In genomic region chr2:194567661-194568017, GRCh38 we compare ENCODE assay signal across 18 cellular contexts.
DNase-seq lines count a peak whose midpoint lies in the region; ATAC-seq and TF ChIP-seq lines count a peak whose summit lies in the region.
"Had no signal": no experiment of that assay in that cellular context is flagged by ENCODE, and none has a peak within 500 bp of the region (broad histone marks: within the 10 kb centered on the region; RNA-seq: fewer than 3 reads in every experiment).

No MANE protein-coding gene starts in this region.

- H3K4me1 ChIP-seq in A673 (ENCODE audit: insufficient read depth, low read length, poor library complexity, severe bottlenecking) = no peaks in the 10 kb centered on the region
- H3K4me1 ChIP-seq: A549, tibial artery had no signal

- no peak for TF ChIP-seq CTCF in A673 (conservative IDR thresholded peaks at IDR 0.05; ENCODE audit: low read depth, low read length)

- intact Hi-C loops in A673 (cut with micrococcal nuclease; ENCODE audit: unreplicated experiment) = no loop called here

- no peaks in the 10 kb centered on the region for H3K36me3 ChIP-seq in A673 (ENCODE audit: insufficient read depth, low read length, poor library complexity, severe bottlenecking)
- H3K36me3 ChIP-seq: prostate gland, tibial artery had no signal

- no peaks in the 10 kb centered on the region for H3K27me3 ChIP-seq in A673 (replicated peaks; ENCODE audit: insufficient read depth, low read depth, low read length, poor library complexity)
- H3K27me3 ChIP-seq: tibial artery had no signal

- H3K9me3 ChIP-seq in A673 (ENCODE audit: low read depth, low read length, poor library complexity, severe bottlenecking) = no peaks in the 10 kb centered on the region
- H3K9me3 ChIP-seq: A549, prostate gland, tibial artery had no signal

- POLR2A ChIA-PET in A673 (lab: Charles Lee; ENCODE audit: low non-redundant PET) = no interaction called here

- no TSS peak for BruUV-seq in A673 (replicated peaks; lab: Mats Ljungman, UMichigan)

- DNase-seq in NCI-H2171 (lab: John Stamatoyannopoulos, UW) (no peak), T-helper 2 cell (no peak), A673 (ENCODE audit: low spot score) (no peak), activated T-cell treated with anti-CD3 and anti-CD28 coated beads for 4 hours (no peak)
- DNase-seq: activated CD4-positive, CD25-positive, alpha-beta regulatory T cell; activated naive CD8-positive, alpha-beta T cell treated with anti-CD3 and anti-CD28 coated beads for 36 hours; IMR-90; kidney; NCI-H524; stimulated activated CD4-positive, alpha-beta T cell treated with anti-CD3 and anti-CD28 coated beads, Interleukin-15, amount 100 ng/mL, for 24 hours; T-cell; tibial artery had no signal

- ATAC-seq in GM18502 (IDR thresholded peaks at IDR 0.05; ENCODE audit: poor library complexity, unreplicated experiment) (peak; percentile 36), GM19452 (IDR thresholded peaks at IDR 0.05; ENCODE audit: unreplicated experiment) (peak; percentile 68), HG02642 (IDR thresholded peaks at IDR 0.05; ENCODE audit: poor library complexity, unreplicated experiment) (peak; percentile 54), HG03175 (IDR thresholded peaks at IDR 0.05; ENCODE audit: unreplicated experiment) (peak; percentile 62)
- ATAC-seq: A549, T-cell had no signal

- CTCF ChIA-PET in A673 (lab: Charles Lee) = no interaction called here

- H3K4me3 ChIP-seq in A673 (ENCODE audit: low read depth, low read length, poor library complexity, severe bottlenecking) = no peak overlapping the region
- H3K4me3 ChIP-seq: A549, prostate gland, tibial artery had no signal

- no peak overlapping the region for H3K27ac ChIP-seq in A673 (ENCODE audit: low read depth, low read length, poor library complexity, severe bottlenecking)
- H3K27ac ChIP-seq: A549, tibial artery had no signal
